1 cellular context compared by ENCODE assay signal in the genomic region with DNA sequence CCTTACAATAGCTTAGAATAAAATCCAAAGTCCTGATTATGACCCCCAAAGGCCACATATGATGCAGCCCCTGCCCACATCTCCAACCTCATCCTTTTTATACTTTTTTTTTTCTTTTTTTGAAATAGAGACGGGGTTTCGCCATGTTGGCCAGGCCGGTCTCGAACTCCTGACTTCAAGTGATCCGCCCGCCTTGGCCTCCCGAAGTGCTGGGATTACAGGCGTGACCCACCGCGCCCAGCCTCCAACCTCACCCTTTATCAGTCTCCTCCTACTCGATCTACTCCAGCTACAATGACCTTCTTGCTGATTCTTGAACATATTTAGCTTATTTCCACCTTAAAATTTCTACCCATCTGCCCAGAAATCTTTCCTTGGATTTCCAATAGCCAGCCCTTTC.
TF ChIP-seq lines count a peak whose summit lies in the region.

No MANE protein-coding gene starts in this region.

TF ChIP-seq in SK-N-SH treated with all-trans-retinoic acid at 6 μM for 48 hours, 23 proteins besides CTCF, POLR2A, EP300 and RAD21 (continued from another document):
- TF ChIP-seq, protein P1, sequence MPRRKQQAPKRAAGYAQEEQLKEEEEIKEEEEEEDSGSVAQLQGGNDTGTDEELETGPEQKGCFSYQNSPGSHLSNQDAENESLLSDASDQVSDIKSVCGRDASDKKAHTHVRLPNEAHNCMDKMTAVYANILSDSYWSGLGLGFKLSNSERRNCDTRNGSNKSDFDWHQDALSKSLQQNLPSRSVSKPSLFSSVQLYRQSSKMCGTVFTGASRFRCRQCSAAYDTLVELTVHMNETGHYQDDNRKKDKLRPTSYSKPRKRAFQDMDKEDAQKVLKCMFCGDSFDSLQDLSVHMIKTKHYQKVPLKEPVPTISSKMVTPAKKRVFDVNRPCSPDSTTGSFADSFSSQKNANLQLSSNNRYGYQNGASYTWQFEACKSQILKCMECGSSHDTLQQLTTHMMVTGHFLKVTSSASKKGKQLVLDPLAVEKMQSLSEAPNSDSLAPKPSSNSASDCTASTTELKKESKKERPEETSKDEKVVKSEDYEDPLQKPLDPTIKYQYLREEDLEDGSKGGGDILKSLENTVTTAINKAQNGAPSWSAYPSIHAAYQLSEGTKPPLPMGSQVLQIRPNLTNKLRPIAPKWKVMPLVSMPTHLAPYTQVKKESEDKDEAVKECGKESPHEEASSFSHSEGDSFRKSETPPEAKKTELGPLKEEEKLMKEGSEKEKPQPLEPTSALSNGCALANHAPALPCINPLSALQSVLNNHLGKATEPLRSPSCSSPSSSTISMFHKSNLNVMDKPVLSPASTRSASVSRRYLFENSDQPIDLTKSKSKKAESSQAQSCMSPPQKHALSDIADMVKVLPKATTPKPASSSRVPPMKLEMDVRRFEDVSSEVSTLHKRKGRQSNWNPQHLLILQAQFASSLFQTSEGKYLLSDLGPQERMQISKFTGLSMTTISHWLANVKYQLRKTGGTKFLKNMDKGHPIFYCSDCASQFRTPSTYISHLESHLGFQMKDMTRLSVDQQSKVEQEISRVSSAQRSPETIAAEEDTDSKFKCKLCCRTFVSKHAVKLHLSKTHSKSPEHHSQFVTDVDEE (CRISPR knock-in tag; IDR thresholded peaks at IDR 0.05), result no peak
- TF ChIP-seq ZNF565 (CRISPR knock-in tag; conservative IDR thresholded peaks at IDR 0.05; ENCODE audit: low read depth), result no peak
